In the genomic region with DNA sequence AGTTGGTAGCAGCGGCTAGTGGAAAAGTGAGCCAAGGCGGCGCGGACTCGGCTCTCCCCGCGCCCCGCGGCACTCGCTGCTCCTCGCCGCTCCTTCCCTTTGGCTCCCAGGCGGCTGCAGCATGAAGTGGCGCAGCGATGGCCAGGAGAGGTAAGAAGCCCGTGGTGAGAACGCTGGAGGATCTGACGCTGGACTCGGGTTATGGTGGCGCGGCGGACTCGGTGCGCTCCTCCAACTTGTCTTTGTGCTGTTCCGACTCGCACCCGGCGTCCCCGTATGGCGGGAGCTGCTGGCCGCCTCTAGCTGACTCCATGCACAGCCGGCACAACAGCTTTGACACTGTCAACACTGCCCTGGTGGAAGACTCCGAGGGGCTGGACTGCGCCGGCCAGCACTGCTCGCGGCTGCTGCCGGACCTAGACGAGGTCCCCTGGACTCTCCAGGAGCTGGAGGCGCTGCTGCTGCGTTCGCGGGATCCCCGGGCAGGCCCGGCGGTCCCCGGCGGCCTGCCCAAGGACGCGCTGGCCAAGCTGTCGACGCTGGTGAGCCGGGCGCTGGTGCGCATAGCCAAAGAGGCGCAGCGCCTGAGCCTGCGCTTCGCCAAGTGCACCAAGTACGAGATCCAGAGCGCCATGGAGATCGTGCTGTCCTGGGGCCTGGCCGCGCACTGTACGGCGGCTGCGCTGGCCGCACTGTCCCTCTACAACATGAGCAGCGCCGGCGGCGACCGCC, we compare ENCODE assay signal across 9 cellular contexts.
DNase-seq lines count a peak whose midpoint lies in the region; ATAC-seq, FAIRE-seq and TF ChIP-seq lines count a peak whose summit lies in the region.
"Had no signal": no experiment of that assay in that cellular context is flagged by ENCODE, and none has a peak within 500 bp of the region (broad histone marks: within the 10 kb centered on the region; RNA-seq: fewer than 3 reads in every experiment).

No MANE protein-coding gene starts in this region.

- H3K79me1 ChIP-seq in H1 (ENCODE audit: low read depth, low read length) = no peaks in the 10 kb centered on the region

- peak overlapping the region; percentile 23; the same call in 1 of the 2 replicates for H2AFZ ChIP-seq in H1 (ENCODE audit: low read length)

- DNase-seq in AG04450 (ENCODE audit: low read depth, low spot score) = no peak
- peak in 1 of 2 experiments; percentile 75 for DNase-seq in H1 (ENCODE audit: low read depth in 1 of 2, low spot score in 2 of 2)
- DNase-seq in vagina (ENCODE audit: extremely low spot score in 2 of 2) = no peak

- WGBS in H1 (ENCODE audit: extremely low coverage in 1 of 2, insufficient coverage in 1 of 2, insufficient read length in 1 of 2, insufficient replicate concordance in 2 of 2, low coverage in 1 of 2, low lambda C conversion rate in 2 of 2, missing lambda C conversion rate in 1 of 2), 2 experiments = 1% methylated on average over 67 of the region's 73 CpGs; no CpG with 5 or more reads in 1 of the 2 experiments

- H2BK12ac ChIP-seq in H1 (ENCODE audit: low read depth, low read length) = peak overlapping the region; percentile 13; the same call in 1 of the 2 replicates

- H3K4ac ChIP-seq in H1 (replicated peaks; ENCODE audit: insufficient read length, low read depth, low read length) = no peak overlapping the region

- no peak for FAIRE-seq in H1 (lab: Jason Lieb, UNC)
- FAIRE-seq: endometrium had no signal

- H4K5ac ChIP-seq in H1 (ENCODE audit: insufficient read length, low read depth, low read length) = no peak overlapping the region

- peaks cover 32% of the 10 kb centered on the region for H3K23me2 ChIP-seq in H1 (ENCODE audit: low read depth, low read length)

- H3K9me3 ChIP-seq in AG04450 (ENCODE audit: control insufficient read depth, insufficient read depth, low read length) (no peaks in the 10 kb centered on the region; the same call in 1 of the 2 replicates), HEK293 (ENCODE audit: control insufficient read depth, insufficient read depth, low read depth, low read length) (no peaks in the 10 kb centered on the region), H1 (ENCODE audit: insufficient read depth in 2 of 2, low read depth in 1 of 2, low read length in 1 of 2) (no peaks in the 10 kb centered on the region), muscle layer of colon (ENCODE audit: low read length) (no peaks in the 10 kb centered on the region), vagina (no peaks in the 10 kb centered on the region)

- H3K9ac ChIP-seq in H1 (replicated peaks in 1 of 4; ENCODE audit: extremely low read depth in 1 of 4, low read depth in 3 of 4, low read length in 3 of 4) (peak overlapping the region in 2 of 4 experiments; percentile 45; a peak in 3 of 7 replicates), muscle layer of colon (ENCODE audit: low read length) (no peak overlapping the region)

- no peak overlapping the region for H2BK120ac ChIP-seq in H1 (replicated peaks; ENCODE audit: low read depth, low read length)

- TF ChIP-seq CTCF in AG04450 (IDR thresholded peaks at IDR 0.05; ENCODE audit: low read depth, low read length) (no peak), HEK293 (tag by site-specific recombination; IDR thresholded peaks at IDR 0.05) (peak; percentile 24; the same call in 1 of the 2 replicates), WI38 (IDR thresholded peaks at IDR 0.05; ENCODE audit: low read depth, low read length) (no peak), H1 (IDR thresholded peaks at IDR 0.05; ENCODE audit: control extremely low read depth in 1 of 3, insufficient read depth in 1 of 3, low read depth in 1 of 3, low read length in 3 of 3) (peak in 1 of 3 experiments; percentile 9; a peak in 1 of 4 replicates), vagina (IDR thresholded peaks at IDR 0.05) (no peak)

- peaks cover 20% of the 10 kb centered on the region for H3K27me3 ChIP-seq in AG04450 (ENCODE audit: control insufficient read depth, insufficient read depth, low read length)
- H3K27me3 ChIP-seq in H1 (replicated peaks in 1 of 4; ENCODE audit: control insufficient read depth in 3 of 4, extremely low read depth in 1 of 4, insufficient read depth in 3 of 4, low read length in 3 of 4) = peaks cover 7 to 37% (median 34%) of the 10 kb centered on the region in 4 experiments
- H3K27me3 ChIP-seq in muscle layer of colon (ENCODE audit: control insufficient read depth in 1 of 2, insufficient read depth in 2 of 2, low read length in 2 of 2) = peaks cover 8 to 45% of the 10 kb centered on the region in 2 donors
- H3K27me3 ChIP-seq in vagina = no peaks in the 10 kb centered on the region

- peaks cover 0 to 9% of the 10 kb centered on the region in 2 experiments for H4K20me1 ChIP-seq in H1 (replicated peaks in 1 of 2; ENCODE audit: control insufficient read depth in 1 of 2, insufficient read depth in 2 of 2, low read length in 2 of 2)

- ATAC-seq in GM21526 (IDR thresholded peaks at IDR 0.05; ENCODE audit: low FRiP score, unreplicated experiment) (no peak), GM19397 (IDR thresholded peaks at IDR 0.05; ENCODE audit: unreplicated experiment) (no peak)

- no peak overlapping the region for H3K56ac ChIP-seq in H1 (replicated peaks; ENCODE audit: insufficient read length, low read depth, low read length)

- H3K36me3 ChIP-seq in HEK293 (ENCODE audit: control insufficient read depth in 2 of 2, insufficient read depth in 1 of 2, low read length in 2 of 2) (no peaks in the 10 kb centered on the region), H1 (ENCODE audit: control insufficient read depth in 2 of 4, insufficient read depth in 4 of 4, low read length in 3 of 4) (no peaks in the 10 kb centered on the region), muscle layer of colon (ENCODE audit: insufficient read depth, low read length) (no peaks in the 10 kb centered on the region), vagina (no peaks in the 10 kb centered on the region)

- H3K4me3 ChIP-seq in AG04450 (ENCODE audit: low read depth, low read length) = peak overlapping the region; percentile 68
- H3K4me3 ChIP-seq in HEK293 (ENCODE audit: low read depth, low read length) = peak overlapping the region; percentile 66
- H3K4me3 ChIP-seq in WI38 (ENCODE audit: low read depth, low read length) = peak overlapping the region; percentile 68
- H3K4me3 ChIP-seq in H1 (ENCODE audit: extremely low read depth in 1 of 4, insufficient read depth in 2 of 4, low read depth in 3 of 4, low read length in 4 of 4) = peak overlapping the region; percentile 55 to 77 (median 68)
- H3K4me3 ChIP-seq in muscle layer of colon (ENCODE audit: low read depth in 1 of 2, low read length in 2 of 2) = peak overlapping the region; percentile 41 to 42
- H3K4me3 ChIP-seq in vagina = peak overlapping the region; percentile 46 to 54

- H3K23ac ChIP-seq in H1 (ENCODE audit: insufficient read length) = no peak overlapping the region

- no peak for TF ChIP-seq POLR2A in H1 (IDR thresholded peaks at IDR 0.05; ENCODE audit: control extremely low read depth in 1 of 2, low read depth in 2 of 2, low read length in 2 of 2)
- no peak for TF ChIP-seq POLR2A in vagina (IDR thresholded peaks at IDR 0.05)

- no peak overlapping the region for H3K14ac ChIP-seq in H1 (ENCODE audit: insufficient read length)

- intact Hi-C loops in vagina (cut with DNase I) = no loop called here

- H3K4me1 ChIP-seq in HEK293 (ENCODE audit: control insufficient read depth, insufficient read depth, low read length) (no peaks in the 10 kb centered on the region), H1 (replicated peaks in 1 of 4; ENCODE audit: control insufficient read depth in 3 of 4, insufficient read depth in 4 of 4, low read length in 3 of 4) (peaks cover 0 to 12% (median 5%) of the 10 kb centered on the region in 4 experiments; a peak in 4 of 7 replicates), muscle layer of colon (ENCODE audit: insufficient read depth, low read length) (peaks cover 12% of the 10 kb centered on the region), vagina (peaks cover 34% of the 10 kb centered on the region)

- TF ChIP-seq EP300 in H1 (IDR thresholded peaks at IDR 0.05; ENCODE audit: borderline replicate concordance in 1 of 2, low read depth in 2 of 2, low read length in 2 of 2) = no peak

- no peak overlapping the region for H3K18ac ChIP-seq in H1 (ENCODE audit: extremely low read depth, low read length)

- CTCF ChIA-PET in AG04450 (lab: Charles Lee) (interaction anchor here (0.8 to 3.8 kb wide), 4 partner anchors 81 to 290 kb away, joined by 4 to 16 read pairs (median 5); no protein-coding TSS in a partner anchor), HEK293 (lab: Yijun Ruan, JAX) (interaction anchor here (0.6 to 1.4 kb wide), 5 partner anchors 8 to 354 kb away, joined by 3 to 4 read pairs (median 3); no protein-coding TSS in a partner anchor), H1 (lab: Charles Lee; ENCODE audit: partially characterized antibody) (interaction anchor here (0.5 to 7.8 kb wide), 10 partner anchors 9 to 334 kb away, joined by 3 to 94 read pairs (median 3); no protein-coding TSS in a partner anchor)

- H3K79me2 ChIP-seq in H1 (ENCODE audit: control insufficient read depth in 1 of 2, insufficient read depth in 2 of 2, low read length in 2 of 2) = no peaks in the 10 kb centered on the region

- peak overlapping the region; percentile 90; the same call in 1 of the 2 replicates for H2BK15ac ChIP-seq in H1 (ENCODE audit: low read length)

- POLR2A ChIA-PET in AG04450 (lab: Yijun Ruan, JAX) = interaction anchor here (1.2 kb wide), 1 partner anchor 81 kb away, joined by 3 read pairs; no protein-coding TSS in a partner anchor
- POLR2A ChIA-PET in HEK293 (lab: Yijun Ruan, JAX) = interaction anchor here (0.9 to 2.1 kb wide), 4 partner anchors 10 to 443 kb away, joined by 3 to 6 read pairs (median 4); no protein-coding TSS in a partner anchor
- POLR2A ChIA-PET in H1 (lab: Charles Lee; ENCODE audit: partially characterized antibody) = interaction anchor here (0.6 to 1.4 kb wide), 6 partner anchors 11 to 187 kb away, joined by 3 to 5 read pairs (median 4); no protein-coding TSS in a partner anchor

- peak overlapping the region; percentile 83; the same call in 1 of the 2 replicates for H4K8ac ChIP-seq in H1 (ENCODE audit: extremely low read depth, insufficient read depth, low read length)

- H3K4me2 ChIP-seq in H1 (ENCODE audit: insufficient read depth in 1 of 2, low read depth in 2 of 2, low read length in 2 of 2) = peak overlapping the region; percentile 84 to 98

- no peak; a peak in 1 of 4 replicates for TF ChIP-seq RAD21 in H1 (IDR thresholded peaks at IDR 0.05 in 1 of 2, conservative IDR thresholded peaks at IDR 0.05 in 1 of 2; ENCODE audit: low read depth in 2 of 2, low read length in 2 of 2)

- H2BK20ac ChIP-seq in H1 (ENCODE audit: low read length) = no peak overlapping the region

- H3K27ac ChIP-seq in AG04450 (ENCODE audit: low read depth, low read length) (no peak overlapping the region), HEK293 (ENCODE audit: extremely low read depth, low read depth, low read length) (peak overlapping the region; percentile 51; the same call in 1 of the 2 replicates), H1 (ENCODE audit: low read depth, low read length) (no peak overlapping the region), muscle layer of colon (ENCODE audit: low read depth, low read length) (no peak overlapping the region), vagina (no peak overlapping the region)

- H2BK5ac ChIP-seq in H1 (ENCODE audit: low read depth, low read length) = no peak overlapping the region

- H2AK5ac ChIP-seq in H1 (ENCODE audit: low read depth, low read length) = no peak overlapping the region

- no peak overlapping the region for H4K91ac ChIP-seq in H1 (replicated peaks; ENCODE audit: insufficient read length, low read length)
